Comparison of ENCODE assay signal across 24 cellular contexts in genomic region chr6:115524821-115525220, GRCh38.
"Had no signal": no experiment of that assay in that cellular context is flagged by ENCODE, and none has a peak within 500 bp of the region (broad histone marks: within the 10 kb centered on the region; RNA-seq: fewer than 3 reads in every experiment).

No MANE protein-coding gene starts in this region.

- H3K27ac ChIP-seq: KMS-11, RWPE1 had no signal

- H3K4me2 ChIP-seq: KMS-11, SK-N-SH had no signal

- H3K4me3 ChIP-seq: K562 had no signal

- ATAC-seq: K562, Panc1, PC-3, T-cell had no signal

- H3K9me3 ChIP-seq: SK-N-SH had no signal

- DNase-seq: Kasumi-1, MM.1S, MV-4-11, NCI-H1048, NCI-H1105, NCI-H1417, NCI-H1436 treated with DMSO at 0.1 percent for 48 hours, NCI-H1694, NCI-H187 treated with DMSO at 0.1 percent for 48 hours, NCI-H2029 treated with DMSO at 0.1 percent for 48 hours, NCI-H2171, NCI-H226, NCI-H446, NCI-H524, NCI-H526 treated with DMSO at 0.1 percent for 48 hours, NCI-H748 treated with DMSO at 0.1 percent for 48 hours, PC-3, SK-N-SH, SW 1271, T-cell had no signal
